In genomic region chr9:82074144-82074543, GRCh38 we compare ENCODE assay signal across 10 cellular contexts.
"Had no signal": no experiment of that assay in that cellular context is flagged by ENCODE, and none has a peak within 500 bp of the region (broad histone marks: within the 10 kb centered on the region; RNA-seq: fewer than 3 reads in every experiment).

No MANE protein-coding gene starts in this region.

- H3K4me1 ChIP-seq: HAP-1 had no signal

- H3K27ac ChIP-seq: GM23248, HL-60 had no signal

- ATAC-seq: HCT116, K562 had no signal

- H3K36me3 ChIP-seq: HAP-1 had no signal

- H2AFZ ChIP-seq: GM23248 had no signal

- DNase-seq: GM23248, GOT3, H7, HFFc6, KG1 had no signal

- H3K9ac ChIP-seq: GM23248 had no signal

- H3K9me3 ChIP-seq: HAP-1 had no signal

- FAIRE-seq: HTR-8/SVneo, K562 had no signal

- H3K4me3 ChIP-seq: GM23248, HAP-1, K562 had no signal
